1 cellular context compared by ENCODE assay signal in genomic region chr7:150778014-150778737, GRCh38.
TF ChIP-seq lines count a peak whose summit lies in the region.

No MANE protein-coding gene starts in this region.

TF ChIP-seq in SK-N-SH treated with all-trans-retinoic acid at 6 μM for 48 hours, 23 proteins besides CTCF, POLR2A, EP300 and RAD21 (continued from another document):
- TF ChIP-seq, protein P1, sequence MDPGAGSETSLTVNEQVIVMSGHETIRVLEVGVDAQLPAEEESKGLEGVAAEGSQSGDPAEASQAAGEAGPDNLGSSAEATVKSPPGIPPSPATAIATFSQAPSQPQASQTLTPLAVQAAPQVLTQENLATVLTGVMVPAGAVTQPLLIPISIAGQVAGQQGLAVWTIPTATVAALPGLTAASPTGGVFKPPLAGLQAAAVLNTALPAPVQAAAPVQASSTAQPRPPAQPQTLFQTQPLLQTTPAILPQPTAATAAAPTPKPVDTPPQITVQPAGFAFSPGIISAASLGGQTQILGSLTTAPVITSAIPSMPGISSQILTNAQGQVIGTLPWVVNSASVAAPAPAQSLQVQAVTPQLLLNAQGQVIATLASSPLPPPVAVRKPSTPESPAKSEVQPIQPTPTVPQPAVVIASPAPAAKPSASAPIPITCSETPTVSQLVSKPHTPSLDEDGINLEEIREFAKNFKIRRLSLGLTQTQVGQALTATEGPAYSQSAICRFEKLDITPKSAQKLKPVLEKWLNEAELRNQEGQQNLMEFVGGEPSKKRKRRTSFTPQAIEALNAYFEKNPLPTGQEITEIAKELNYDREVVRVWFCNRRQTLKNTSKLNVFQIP (CRISPR knock-in tag; IDR thresholded peaks at IDR 0.05; ENCODE audit: borderline replicate concordance, low read depth) = no peak
- no peak for TF ChIP-seq GLIS3 (CRISPR knock-in tag; IDR thresholded peaks at IDR 0.05)
